14 cellular contexts compared by ENCODE assay signal in genomic region chr11:70381872-70382842, GRCh38. TPM values are rescaled to one million over a fixed set of nuclear protein-coding genes. Genes with fewer than 3 reads are reported as not detected.
A peak's percentile ranks its signal among the peaks of the same experiment; 100 is the strongest.
DNase-seq lines count a peak whose midpoint lies in the region; ATAC-seq, FAIRE-seq and TF ChIP-seq lines count a peak whose summit lies in the region.
"Had no signal": no experiment of that assay in that cellular context is flagged by ENCODE, and none has a peak within 500 bp of the region (broad histone marks: within the 10 kb centered on the region; RNA-seq: fewer than 3 reads in every experiment).

No MANE protein-coding gene starts in this region.

- H3K27ac Mint-ChIP-seq in activated naive CD4-positive, alpha-beta T cell treated with anti-CD3 and anti-CD28 coated beads, Interleukin-2, amount 50 U/mL, for 24 hours = peak overlapping the region; percentile 60
- no peak overlapping the region for H3K27ac Mint-ChIP-seq in activated naive CD4-positive, alpha-beta T cell treated with anti-CD3 and anti-CD28 coated beads, Interleukin-2, amount 50 U/mL, for 72 hours
- peak overlapping the region; percentile 85 for H3K27ac Mint-ChIP-seq in type B pancreatic cell
- H3K27ac Mint-ChIP-seq: B cell had no signal

- H3K27me3 Mint-ChIP-seq in activated naive CD4-positive, alpha-beta T cell treated with anti-CD3 and anti-CD28 coated beads, Interleukin-2, amount 50 U/mL, for 24 hours = no peaks in the 10 kb centered on the region
- H3K27me3 Mint-ChIP-seq in type B pancreatic cell = no peaks in the 10 kb centered on the region
- H3K27me3 Mint-ChIP-seq: B cell had no signal

- H3K79me2 ChIP-seq in K562 (ENCODE audit: control insufficient read depth, insufficient read depth, low read length) = peaks cover 5% of the 10 kb centered on the region; the same call in 1 of the 3 replicates

- peak; percentile 60 for FAIRE-seq in K562 (lab: Jason Lieb, UNC)
- FAIRE-seq: endothelial cell of umbilical vein, GM12891 had no signal

- H2AFZ ChIP-seq in K562 (ENCODE audit: low read depth, low read length) = no peak overlapping the region

- no peak overlapping the region for H3K9ac ChIP-seq in K562 (ENCODE audit: insufficient read depth in 1 of 2, low read depth in 2 of 2, low read length in 2 of 2)

- no peak overlapping the region for H3K4me3 Mint-ChIP-seq in activated naive CD4-positive, alpha-beta T cell treated with anti-CD3 and anti-CD28 coated beads, Interleukin-2, amount 50 U/mL, for 24 hours
- no peak overlapping the region for H3K4me3 Mint-ChIP-seq in type B pancreatic cell
- H3K4me3 Mint-ChIP-seq: B cell had no signal

- no peak overlapping the region for H3K4me2 ChIP-seq in K562 (ENCODE audit: insufficient read depth, low read length)

- TF ChIP-seq POLR2A in K562 (conservative IDR thresholded peaks at IDR 0.05) = no peak

- H3K9me1 ChIP-seq in K562 (ENCODE audit: control insufficient read depth, insufficient read depth, low read length) = peaks cover 3% of the 10 kb centered on the region

- H3K27ac ChIP-seq in K562 (ENCODE audit: extremely low read depth, low read depth, low read length) (peak overlapping the region; percentile 47), layer of hippocampus (ENCODE audit: low read depth, low read length) (peak overlapping the region; percentile 59)

- no peak for ATAC-seq in activated naive CD4-positive, alpha-beta T cell treated with anti-CD3 and anti-CD28 coated beads, Interleukin-2, amount 50 U/mL, for 72 hours
- ATAC-seq in K562 (peak; percentile 85), GM21515 (IDR thresholded peaks at IDR 0.05; ENCODE audit: unreplicated experiment) (no peak)

- H3K36me3 Mint-ChIP-seq in activated naive CD4-positive, alpha-beta T cell treated with anti-CD3 and anti-CD28 coated beads, Interleukin-2, amount 50 U/mL, for 24 hours = peaks cover 9% of the 10 kb centered on the region
- H3K36me3 Mint-ChIP-seq in activated naive CD4-positive, alpha-beta T cell treated with anti-CD3 and anti-CD28 coated beads, Interleukin-2, amount 50 U/mL, for 72 hours = peaks cover 7 to 14% of the 10 kb centered on the region in 2 donors
- H3K36me3 Mint-ChIP-seq in type B pancreatic cell = peaks cover 11% of the 10 kb centered on the region

- H3K9me3 ChIP-seq in K562 (replicated peaks; ENCODE audit: control insufficient read depth, insufficient read depth, low read depth, low read length) = no peaks in the 10 kb centered on the region

- TF ChIP-seq EP300 in K562 (IDR thresholded peaks at IDR 0.05; ENCODE audit: low read length) = no peak

- H3K4me3 ChIP-seq in K562 = no peak overlapping the region

- no peaks in the 10 kb centered on the region for H3K4me1 Mint-ChIP-seq in activated naive CD4-positive, alpha-beta T cell treated with anti-CD3 and anti-CD28 coated beads, Interleukin-2, amount 50 U/mL, for 24 hours
- no peaks in the 10 kb centered on the region for H3K4me1 Mint-ChIP-seq in type B pancreatic cell (ENCODE audit: unreplicated experiment)
- H3K4me1 Mint-ChIP-seq: B cell had no signal

- no peak for TF ChIP-seq RAD21 in K562 (CRISPR knock-in tag; conservative IDR thresholded peaks at IDR 0.05 in 1 of 2, IDR thresholded peaks at IDR 0.05 in 1 of 2)

- no peak for DNase-seq in activated naive CD4-positive, alpha-beta T cell treated with anti-CD3 and anti-CD28 coated beads, Interleukin-2, amount 50 U/mL, for 72 hours (ENCODE audit: low spot score in 2 of 2)
- DNase-seq in K562 (ENCODE audit: extremely low read depth in 1 of 4, low spot score in 3 of 4) (peak; percentile 27 to 64 (median 62)), type B pancreatic cell (ENCODE audit: extremely low spot score, unreplicated experiment) (no peak), KG1 (lab: John Stamatoyannopoulos, UW) (no peak)
- DNase-seq in stimulated activated CD4-positive, alpha-beta T cell treated with anti-CD3 and anti-CD28 coated beads, Interleukin-4, amount 100 ng/mL, for 24 hours = no peak
- DNase-seq: activated T-cell treated with anti-CD3 and anti-CD28 coated beads for 4 hours; NCI-H187; stimulated activated CD4-positive, alpha-beta T cell treated with anti-CD3 and anti-CD28 coated beads, Interleukin-2, amount 100 ng/mL, for 48 hours had no signal

- intact Hi-C loops in K562 (cut with micrococcal nuclease) = no loop called here

- no peaks in the 10 kb centered on the region; the same call in 1 of the 2 replicates for H4K20me1 ChIP-seq in K562 (replicated peaks; ENCODE audit: control insufficient read depth, insufficient read depth, low read length)

- no TSS peak for BruUV-seq in K562 (replicated peaks; lab: Mats Ljungman, UMichigan)

- in situ Hi-C loops in K562 (cut with MboI) = no loop called here

- no peaks in the 10 kb centered on the region for H3K27me3 ChIP-seq in K562 (ENCODE audit: control insufficient read depth in 2 of 2, insufficient read depth in 2 of 2, low read length in 2 of 2)
- no peaks in the 10 kb centered on the region for H3K27me3 ChIP-seq in layer of hippocampus (ENCODE audit: control insufficient read depth, insufficient read depth, low read length)

- POLR2A ChIA-PET in K562 (lab: Yijun Ruan, JAX) = interaction anchor here (0.5 to 1.6 kb wide), 5 partner anchors 9 to 596 kb away, joined by 3 to 8 read pairs (median 4); no protein-coding TSS in a partner anchor

- no peaks in the 10 kb centered on the region for H3K9me3 Mint-ChIP-seq in activated naive CD4-positive, alpha-beta T cell treated with anti-CD3 and anti-CD28 coated beads, Interleukin-2, amount 50 U/mL, for 24 hours
- no peaks in the 10 kb centered on the region for H3K9me3 Mint-ChIP-seq in activated naive CD4-positive, alpha-beta T cell treated with anti-CD3 and anti-CD28 coated beads, Interleukin-2, amount 50 U/mL, for 72 hours
- no peaks in the 10 kb centered on the region for H3K9me3 Mint-ChIP-seq in type B pancreatic cell

- peaks cover 79% of the 10 kb centered on the region for H3K36me3 ChIP-seq in K562 (ENCODE audit: control insufficient read depth, insufficient read depth, low read length)

- peaks cover 6 to 11% of the 10 kb centered on the region in 2 experiments; a peak in 4 of 5 replicates for H3K4me1 ChIP-seq in K562 (replicated peaks in 1 of 2; ENCODE audit: control insufficient read depth in 2 of 2, insufficient read depth in 2 of 2, low read length in 2 of 2)

- TF ChIP-seq CTCF in K562 (IDR thresholded peaks at IDR 0.05 in 2 of 3, conservative IDR thresholded peaks at IDR 0.05 in 1 of 3; ENCODE audit: insufficient read depth in 2 of 3, low read depth in 1 of 3, low read length in 3 of 3) = peak in 2 of 3 experiments; percentile 24 to 50; a peak in 3 of 6 replicates
- no peak for TF ChIP-seq CTCF in type B pancreatic cell (conservative IDR thresholded peaks at IDR 0.05)

- WGBS in K562 (ENCODE audit: insufficient coverage, low coverage, missing lambda C conversion rate) = 65% methylated on average over 15 of the region's 15 CpGs

- CTCF ChIA-PET in K562 (lab: Yijun Ruan, JAX; ENCODE audit: low intra/inter-chr PET ratio) = no interaction called here

TF ChIP-seq in K562, 482 proteins besides CTCF, POLR2A, EP300 and RAD21 (continues in another document):
- peak; percentile 97 for TF ChIP-seq MAFG (tag; conservative IDR thresholded peaks at IDR 0.05)
- no peak for TF ChIP-seq ZNF512 (tag; IDR thresholded peaks at IDR 0.05)
- TF ChIP-seq NFE2L1 (tag; IDR thresholded peaks at IDR 0.05; ENCODE audit: borderline replicate concordance, low read depth) = peak; percentile 71
- TF ChIP-seq MAFK (IDR thresholded peaks at IDR 0.05; ENCODE audit: low read length) = peak; percentile 93
- no peak for TF ChIP-seq ZNF785 (CRISPR knock-in tag; IDR thresholded peaks at IDR 0.05)
- TF ChIP-seq ZNF644 (tag; IDR thresholded peaks at IDR 0.05; ENCODE audit: low read depth) = no peak
- no peak for TF ChIP-seq GTF2F1 (IDR thresholded peaks at IDR 0.05; ENCODE audit: low read depth, low read length)
- TF ChIP-seq MAFF (IDR thresholded peaks at IDR 0.05; ENCODE audit: low read length) = peak; percentile 93
- peak; percentile 98 for TF ChIP-seq C11orf30 (IDR thresholded peaks at IDR 0.05; ENCODE audit: low read depth)
- TF ChIP-seq TAF7 (tag; IDR thresholded peaks at IDR 0.05) = no peak
- peak; percentile 63; the same call in 1 of the 2 replicates for TF ChIP-seq DPF2 (IDR thresholded peaks at IDR 0.05)
- TF ChIP-seq MBD2 (IDR thresholded peaks at IDR 0.05; ENCODE audit: borderline replicate concordance, low read depth) = no peak

RNA-seq across cellular contexts. Expression of gene CTTN, which starts 16.2 kb away (rescaled TPM):
- total RNA-seq in activated naive CD4-positive, alpha-beta T cell treated with anti-CD3 and anti-CD28 coated beads, Interleukin-2, amount 50 U/mL, for 72 hours = 10 to 100 TPM in 1 of 2 donors, 1 to 10 TPM in 1; 9.7 to 45.1 TPM
- 847 and 1,186 TPM in 2 replicates for total RNA-seq in K562 (2011; cell fraction: chromatin; rRNA removed; ENCODE audit: low replicate concordance)
- total RNA-seq in K562 (2011; cell fraction: nucleolus; rRNA removed) = 519 and 540 TPM in 2 replicates
- 720 and 885 TPM in 2 replicates for total RNA-seq in K562 (2011; cell fraction: nucleoplasm; rRNA removed)
- total RNA-seq in K562 (2014; rRNA removed) (114 and 127 TPM in 2 replicates), K562 (2014; rRNA removed; fragmentation: Illumina TruSeq; extraction: Trizol) (92.4 and 92.6 TPM in 2 replicates), K562 (2015; rRNA removed; fragmentation: Illumina TruSeq; extraction: Trizol) (104 and 110 TPM in 2 replicates), K562 (2021) (146 and 158 TPM in 2 replicates), type B pancreatic cell (ENCODE audit: low replicate concordance) (211 and 264 TPM in 2 replicates)
- polyA plus RNA-seq in K562 (2011; rRNA removed) (90.1 and 102 TPM in 2 replicates), K562 (2014; fragmentation: Illumina TruSeq; extraction: Trizol) (99.7 and 102 TPM in 2 replicates), K562 (2014; fragmentation: Nextera tagmentation; extraction: Ambion mirVana) (10 to 100 TPM in 1 of 2 experiments, 1 to 10 TPM in 1; 9.9 to 23.1 TPM), K562 (2014; rRNA removed) (149 and 157 TPM in 2 replicates)
- 58.6 and 59.0 TPM in 2 replicates for polyA plus RNA-seq in K562 (2011; cell fraction: cytosol; rRNA removed)
- 564 and 672 TPM in 2 replicates for polyA plus RNA-seq in K562 (2011; cell fraction: nucleus; rRNA removed)
- 106 and 146 TPM in 2 replicates for polyA plus RNA-seq in K562 (2012)
- 134 and 158 TPM in 2 replicates for polyA minus RNA-seq in K562 (2011; rRNA and poly(A)+ RNA removed)
- polyA minus RNA-seq in K562 (2011; cell fraction: cytosol; rRNA and poly(A)+ RNA removed) = 44.2 and 52.6 TPM in 2 replicates
- polyA minus RNA-seq in K562 (2011; cell fraction: nucleus; rRNA and poly(A)+ RNA removed) = 171 and 217 TPM in 2 replicates
- total RNA-seq: B cell had no signal

Comparison
In these comparisons a context has a peak if more than half of its experiments do, and no peak if none do; other contexts are left out.
1. H3K27ac Mint-ChIP-seq: peak in activated naive CD4-positive, alpha-beta T cell treated with anti-CD3 and anti-CD28 coated beads, Interleukin-2, amount 50 U/mL, for 24 hours (single experiment) and type B pancreatic cell (single experiment); none in activated naive CD4-positive, alpha-beta T cell treated with anti-CD3 and anti-CD28 coated beads, Interleukin-2, amount 50 U/mL, for 72 hours (0 of 2).
2. DNase-seq: peak in K562 (4 of 4); none in activated naive CD4-positive, alpha-beta T cell treated with anti-CD3 and anti-CD28 coated beads, Interleukin-2, amount 50 U/mL, for 72 hours (0 of 2), type B pancreatic cell (single experiment), KG1 (single experiment) and stimulated activated CD4-positive, alpha-beta T cell treated with anti-CD3 and anti-CD28 coated beads, Interleukin-4, amount 100 ng/mL, for 24 hours (single experiment).